8 cellular contexts compared by ENCODE assay signal in the genomic region with DNA sequence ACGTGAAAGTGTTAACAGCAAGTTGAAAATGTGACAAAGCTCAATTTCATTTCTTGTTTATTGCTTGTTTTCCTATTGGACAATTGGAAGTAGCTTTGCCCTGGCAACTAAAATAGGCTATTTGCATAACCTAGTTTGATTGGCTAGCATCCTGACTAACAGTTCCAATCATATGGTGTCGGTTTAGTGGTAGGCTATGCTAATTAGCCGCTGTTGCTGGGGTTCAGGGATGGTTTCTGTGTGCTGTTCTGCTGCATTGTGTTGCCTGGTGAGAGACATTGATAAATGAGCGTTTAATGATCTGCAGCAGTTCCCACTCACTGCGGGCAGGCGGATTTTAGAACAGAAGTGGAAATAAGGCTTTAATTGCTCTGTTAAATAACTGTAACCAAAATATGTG.
DNase-seq lines count a peak whose midpoint lies in the region; ATAC-seq, FAIRE-seq and TF ChIP-seq lines count a peak whose summit lies in the region.

No MANE protein-coding gene starts in this region.

- H3K27me3 ChIP-seq in BE2C (no peaks in the 10 kb centered on the region), pancreas (no peaks in the 10 kb centered on the region), transverse colon (no peaks in the 10 kb centered on the region)

- intact Hi-C loops in pancreas (cut with DNase I) = no loop called here
- intact Hi-C loops in transverse colon (cut with DNase I; ENCODE audit: low total_unique reads) = no loop called here

- H3K27me3 Mint-ChIP-seq in activated naive CD8-positive, alpha-beta T cell treated with anti-CD3 and anti-CD28 coated beads, Interleukin-2, amount 10 ng/mL, durations not matched to agents 7 days and 5 days = no peaks in the 10 kb centered on the region
- H3K27me3 Mint-ChIP-seq in glutamatergic neuron (ENCODE audit: unreplicated experiment) = peaks cover 2% of the 10 kb centered on the region

- TF ChIP-seq POLR2A in transverse colon (IDR thresholded peaks at IDR 0.05) = no peak

- DNase-seq in BE2C (peak; percentile 81), NCI-H82 treated with DMSO at 0.1 percent for 48 hours (lab: John Stamatoyannopoulos, UW; ENCODE audit: unreplicated experiment) (peak; percentile 99), glutamatergic neuron (peak; percentile 51), pancreas (no peak), transverse colon (no peak)
- DNase-seq in activated naive CD8-positive, alpha-beta T cell treated with anti-CD3 and anti-CD28 coated beads, Interleukin-2, amount 10 ng/mL, durations not matched to agents 7 days and 5 days = no peak

- H3K4me3 Mint-ChIP-seq in activated naive CD8-positive, alpha-beta T cell treated with anti-CD3 and anti-CD28 coated beads, Interleukin-2, amount 10 ng/mL, durations not matched to agents 7 days and 5 days = no peak overlapping the region
- no peak overlapping the region for H3K4me3 Mint-ChIP-seq in glutamatergic neuron (ENCODE audit: unreplicated experiment)

- in situ Hi-C loops in transverse colon (cut with MboI; ENCODE audit: low pct_ligation_motif_present in 1 of 4, low pct_unique_long_range_greater_than_20kb in 1 of 4, low sequenced_read_pairs in 3 of 4) = no loop called here

- H3K9me3 Mint-ChIP-seq in activated naive CD8-positive, alpha-beta T cell treated with anti-CD3 and anti-CD28 coated beads, Interleukin-2, amount 10 ng/mL, durations not matched to agents 7 days and 5 days = no peaks in the 10 kb centered on the region
- no peaks in the 10 kb centered on the region for H3K9me3 Mint-ChIP-seq in glutamatergic neuron (ENCODE audit: unreplicated experiment)

- FAIRE-seq in pancreas (lab: Jason Lieb, UNC) = peak; percentile 94

- WGBS in pancreas, 2 donors = 40 to 48% methylated on average over 6 of the region's 6 CpGs
- 46 to 47% methylated on average over 6 of the region's 6 CpGs for WGBS in transverse colon (ENCODE audit: low coverage in 1 of 2), 2 donors

- H3K36me3 Mint-ChIP-seq in activated naive CD8-positive, alpha-beta T cell treated with anti-CD3 and anti-CD28 coated beads, Interleukin-2, amount 10 ng/mL, durations not matched to agents 7 days and 5 days = peaks cover 19% of the 10 kb centered on the region
- H3K36me3 Mint-ChIP-seq in glutamatergic neuron (ENCODE audit: unreplicated experiment) = peaks cover 5% of the 10 kb centered on the region

- no peak overlapping the region for H3K27ac Mint-ChIP-seq in activated naive CD8-positive, alpha-beta T cell treated with anti-CD3 and anti-CD28 coated beads, Interleukin-2, amount 10 ng/mL, durations not matched to agents 7 days and 5 days
- no peak overlapping the region for H3K27ac Mint-ChIP-seq in glutamatergic neuron (ENCODE audit: unreplicated experiment)

- peaks cover 24% of the 10 kb centered on the region for H3K4me1 Mint-ChIP-seq in activated naive CD8-positive, alpha-beta T cell treated with anti-CD3 and anti-CD28 coated beads, Interleukin-2, amount 10 ng/mL, durations not matched to agents 7 days and 5 days
- peaks cover 30% of the 10 kb centered on the region for H3K4me1 Mint-ChIP-seq in glutamatergic neuron (ENCODE audit: low read depth, unreplicated experiment)

- TF ChIP-seq EP300 in transverse colon (IDR thresholded peaks at IDR 0.05; ENCODE audit: low read depth) = no peak

- H3K36me3 ChIP-seq in BE2C (0 out of 2 replicates have a peak, but pooled peaks cover 3% of the 10 kb centered on the region), pancreas (no peaks in the 10 kb centered on the region), transverse colon (no peaks in the 10 kb centered on the region)

- H3K27ac ChIP-seq in pancreas (no peak overlapping the region), transverse colon (no peak overlapping the region)

- H3K4me3 ChIP-seq in BE2C (ENCODE audit: low read depth, low read length) (no peak overlapping the region), pancreas (no peak overlapping the region), transverse colon (no peak overlapping the region)

- no peaks in the 10 kb centered on the region for H3K9me3 ChIP-seq in BE2C
- no peaks in the 10 kb centered on the region for H3K9me3 ChIP-seq in pancreas
- H3K9me3 ChIP-seq in transverse colon = no peaks in the 10 kb centered on the region

- H3K4me1 ChIP-seq in BE2C (peaks cover 8% of the 10 kb centered on the region; the same call in 1 of the 2 replicates), pancreas (peaks cover 7 to 34% (median 23%) of the 10 kb centered on the region in 3 donors), transverse colon (peaks cover 0 to 68% (median 22%) of the 10 kb centered on the region in 4 donors)

- ATAC-seq in HG02642 (IDR thresholded peaks at IDR 0.05; ENCODE audit: poor library complexity, unreplicated experiment) (peak; percentile 43), pancreas (peak; percentile 68 to 90 (median 87)), GM18873 (IDR thresholded peaks at IDR 0.05; ENCODE audit: low FRiP score, unreplicated experiment) (no peak)
- peak; percentile 98 for ATAC-seq in activated naive CD8-positive, alpha-beta T cell treated with anti-CD3 and anti-CD28 coated beads, Interleukin-2, amount 10 ng/mL, durations not matched to agents 7 days and 5 days (ENCODE audit: low read depth)

- POLR2A ChIA-PET in activated naive CD8-positive, alpha-beta T cell treated with anti-CD3 and anti-CD28 coated beads, Interleukin-2, amount 10 ng/mL, durations not matched to agents 7 days and 5 days (lab: Charles Lee) = no interaction called here

- no peak for TF ChIP-seq CTCF in BE2C (IDR thresholded peaks at IDR 0.05; ENCODE audit: low read depth, low read length)
- TF ChIP-seq CTCF in glutamatergic neuron (IDR thresholded peaks at IDR 0.05; ENCODE audit: partially characterized antibody, unreplicated experiment) = no peak
- no peak for TF ChIP-seq CTCF in pancreas (IDR thresholded peaks at IDR 0.05)
- TF ChIP-seq CTCF in transverse colon (IDR thresholded peaks at IDR 0.05) = no peak

Comparison
In these comparisons a context has a peak if more than half of its experiments do, and no peak if none do; other contexts are left out.
1. DNase-seq: peak in BE2C (single experiment), NCI-H82 treated with DMSO at 0.1 percent for 48 hours (single experiment) and glutamatergic neuron (single experiment); none in activated naive CD8-positive, alpha-beta T cell treated with anti-CD3 and anti-CD28 coated beads, Interleukin-2, amount 10 ng/mL, durations not matched to agents 7 days and 5 days (single experiment), pancreas (0 of 6) and transverse colon (single experiment).